27 cellular contexts compared by ENCODE assay signal in genomic region chr22:45912910-45913309, GRCh38.
"Had no signal": no experiment of that assay in that cellular context is flagged by ENCODE, and none has a peak within 500 bp of the region (broad histone marks: within the 10 kb centered on the region; RNA-seq: fewer than 3 reads in every experiment).

No MANE protein-coding gene starts in this region.

- ATAC-seq: left colon; mucosa of descending colon; natural killer cell treated with Interleukin-12 subunit alpha and Interleukin-12 subunit beta and Interleukin-15 and Interleukin-18, amount 100 ng/mL, for 72 hours; right lobe of liver had no signal

- H3K9me3 ChIP-seq: mucosa of descending colon, right lobe of liver, suprapubic skin, transverse colon, vagina had no signal

- H3K36me3 Mint-ChIP-seq: immature natural killer cell; memory B cell; natural killer cell treated with Interleukin-12 subunit alpha and Interleukin-12 subunit beta and Interleukin-15 and Interleukin-18, amount 100 ng/mL, for 72 hours had no signal

- H3K27me3 ChIP-seq: right lobe of liver, vagina had no signal

- H3K4me1 Mint-ChIP-seq: immature natural killer cell; memory B cell; stimulated activated naive CD8-positive, alpha-beta T cell treated with anti-CD3 and anti-CD28 coated beads, Interleukin-15, amount 100 ng/mL, for 72 hours had no signal

- DNase-seq: dorsolateral prefrontal cortex; effector CD4-positive, alpha-beta T cell; hypothalamus; immature natural killer cell; islet precursor cell; kidney glomerular epithelial cell; left colon; left ventricle myocardium superior; mucosa of descending colon; naive B cell; right lobe of liver; small intestine; stimulated activated CD4-positive, alpha-beta T cell treated with anti-CD3 and anti-CD28 coated beads, Interleukin-15, amount 100 ng/mL, for 24 hours; stimulated activated CD4-positive, alpha-beta T cell treated with anti-CD3 and anti-CD28 coated beads, Interleukin-2, amount 100 ng/mL, for 48 hours; stimulated activated CD8-positive, alpha-beta memory T cell treated with anti-CD3 and anti-CD28 coated beads, Interleukin-4, amount 100 ng/mL, for 48 hours; stimulated activated naive CD4-positive, alpha-beta T cell; stimulated activated naive CD8-positive, alpha-beta T cell treated with anti-CD3 and anti-CD28 coated beads, Interleukin-15, amount 100 ng/mL, for 72 hours; transverse colon had no signal

- H3K9ac ChIP-seq: parathyroid adenoma had no signal

- H3K4me3 ChIP-seq: dorsolateral prefrontal cortex, lung, mucosa of descending colon, right lobe of liver, suprapubic skin, transverse colon, vagina had no signal

- H3K4me3 Mint-ChIP-seq: immature natural killer cell; memory B cell; naive B cell; natural killer cell treated with Interleukin-12 subunit alpha and Interleukin-12 subunit beta and Interleukin-15 and Interleukin-18, amount 100 ng/mL, for 72 hours; neural crest cell; stimulated activated naive CD8-positive, alpha-beta T cell treated with anti-CD3 and anti-CD28 coated beads, Interleukin-15, amount 100 ng/mL, for 72 hours had no signal

- FAIRE-seq: frontal cortex, small intestine had no signal

- H2AFZ ChIP-seq: parathyroid adenoma had no signal

- H3K27ac ChIP-seq: dorsolateral prefrontal cortex, parathyroid adenoma, right lobe of liver, suprapubic skin, transverse colon had no signal

- H3K36me3 ChIP-seq: right lobe of liver, suprapubic skin, transverse colon, vagina had no signal

- H3K27ac Mint-ChIP-seq: immature natural killer cell; memory B cell; natural killer cell treated with Interleukin-12 subunit alpha and Interleukin-12 subunit beta and Interleukin-15 and Interleukin-18, amount 100 ng/mL, for 72 hours; progenitor cell of endocrine pancreas; stimulated activated naive CD8-positive, alpha-beta T cell treated with anti-CD3 and anti-CD28 coated beads, Interleukin-15, amount 100 ng/mL, for 72 hours had no signal

- H3K4me1 ChIP-seq: right lobe of liver, transverse colon had no signal

- H3K9me3 Mint-ChIP-seq: immature natural killer cell; natural killer cell treated with Interleukin-12 subunit alpha and Interleukin-12 subunit beta and Interleukin-15 and Interleukin-18, amount 100 ng/mL, for 72 hours had no signal

- H3K79me2 ChIP-seq: parathyroid adenoma had no signal
